1 cellular context compared by ENCODE assay signal in genomic region chr10:5564537-5565204, GRCh38.
TF ChIP-seq lines count a peak whose summit lies in the region.

No MANE protein-coding gene starts in this region.

TF ChIP-seq in IMR-90, 13 proteins besides CTCF, POLR2A, EP300 and RAD21:
- TF ChIP-seq RCOR1 (IDR thresholded peaks at IDR 0.05; ENCODE audit: insufficient replicate concordance, low read length) (no peak), CHD1 (IDR thresholded peaks at IDR 0.05; ENCODE audit: low read depth, low read length) (no peak), FOS (IDR thresholded peaks at IDR 0.05; ENCODE audit: low read depth, low read length) (no peak), NFE2L2 (IDR thresholded peaks at IDR 0.05; ENCODE audit: low read depth, low read length) (no peak), SMC3 (IDR thresholded peaks at IDR 0.05; ENCODE audit: low read depth, low read length) (no peak), CEBPB (IDR thresholded peaks at IDR 0.05; ENCODE audit: low read depth, low read length) (no peak), BHLHE40 (IDR thresholded peaks at IDR 0.05; ENCODE audit: low read depth, low read length) (no peak), USF2 (IDR thresholded peaks at IDR 0.05; ENCODE audit: low read depth, low read length) (no peak), MAZ (IDR thresholded peaks at IDR 0.05; ENCODE audit: borderline replicate concordance, low read depth, low read length) (no peak), MAFK (IDR thresholded peaks at IDR 0.05; ENCODE audit: low read depth, low read length) (no peak), RFX5 (IDR thresholded peaks at IDR 0.05; ENCODE audit: low read depth, low read length) (no peak), MXI1 (IDR thresholded peaks at IDR 0.05; ENCODE audit: borderline replicate concordance, low read depth, low read length) (no peak)
- TF ChIP-seq, protein P1, sequence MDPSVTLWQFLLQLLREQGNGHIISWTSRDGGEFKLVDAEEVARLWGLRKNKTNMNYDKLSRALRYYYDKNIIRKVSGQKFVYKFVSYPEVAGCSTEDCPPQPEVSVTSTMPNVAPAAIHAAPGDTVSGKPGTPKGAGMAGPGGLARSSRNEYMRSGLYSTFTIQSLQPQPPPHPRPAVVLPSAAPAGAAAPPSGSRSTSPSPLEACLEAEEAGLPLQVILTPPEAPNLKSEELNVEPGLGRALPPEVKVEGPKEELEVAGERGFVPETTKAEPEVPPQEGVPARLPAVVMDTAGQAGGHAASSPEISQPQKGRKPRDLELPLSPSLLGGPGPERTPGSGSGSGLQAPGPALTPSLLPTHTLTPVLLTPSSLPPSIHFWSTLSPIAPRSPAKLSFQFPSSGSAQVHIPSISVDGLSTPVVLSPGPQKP (IDR thresholded peaks at IDR 0.05; ENCODE audit: borderline replicate concordance, low read depth, low read length) = no peak
